ENCODE assay signal across 1 cellular context in genomic region chr7:24979470-24979862, GRCh38.
TF ChIP-seq lines count a peak whose summit lies in the region.

No MANE protein-coding gene starts in this region.

TF ChIP-seq in WTC11, 78 proteins besides CTCF, POLR2A, EP300 and RAD21 (continued from another document and continues in another):
- TF ChIP-seq, protein P1, sequence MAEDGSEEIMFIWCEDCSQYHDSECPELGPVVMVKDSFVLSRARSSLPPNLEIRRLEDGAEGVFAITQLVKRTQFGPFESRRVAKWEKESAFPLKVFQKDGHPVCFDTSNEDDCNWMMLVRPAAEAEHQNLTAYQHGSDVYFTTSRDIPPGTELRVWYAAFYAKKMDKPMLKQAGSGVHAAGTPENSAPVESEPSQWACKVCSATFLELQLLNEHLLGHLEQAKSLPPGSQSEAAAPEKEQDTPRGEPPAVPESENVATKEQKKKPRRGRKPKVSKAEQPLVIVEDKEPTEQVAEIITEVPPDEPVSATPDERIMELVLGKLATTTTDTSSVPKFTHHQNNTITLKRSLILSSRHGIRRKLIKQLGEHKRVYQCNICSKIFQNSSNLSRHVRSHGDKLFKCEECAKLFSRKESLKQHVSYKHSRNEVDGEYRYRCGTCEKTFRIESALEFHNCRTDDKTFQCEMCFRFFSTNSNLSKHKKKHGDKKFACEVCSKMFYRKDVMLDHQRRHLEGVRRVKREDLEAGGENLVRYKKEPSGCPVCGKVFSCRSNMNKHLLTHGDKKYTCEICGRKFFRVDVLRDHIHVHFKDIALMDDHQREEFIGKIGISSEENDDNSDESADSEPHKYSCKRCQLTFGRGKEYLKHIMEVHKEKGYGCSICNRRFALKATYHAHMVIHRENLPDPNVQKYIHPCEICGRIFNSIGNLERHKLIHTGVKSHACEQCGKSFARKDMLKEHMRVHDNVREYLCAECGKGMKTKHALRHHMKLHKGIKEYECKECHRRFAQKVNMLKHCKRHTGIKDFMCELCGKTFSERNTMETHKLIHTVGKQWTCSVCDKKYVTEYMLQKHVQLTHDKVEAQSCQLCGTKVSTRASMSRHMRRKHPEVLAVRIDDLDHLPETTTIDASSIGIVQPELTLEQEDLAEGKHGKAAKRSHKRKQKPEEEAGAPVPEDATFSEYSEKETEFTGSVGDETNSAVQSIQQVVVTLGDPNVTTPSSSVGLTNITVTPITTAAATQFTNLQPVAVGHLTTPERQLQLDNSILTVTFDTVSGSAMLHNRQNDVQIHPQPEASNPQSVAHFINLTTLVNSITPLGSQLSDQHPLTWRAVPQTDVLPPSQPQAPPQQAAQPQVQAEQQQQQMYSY (CRISPR knock-in tag; IDR thresholded peaks at IDR 0.05) = no peak
- TF ChIP-seq SMAD3 (CRISPR knock-in tag; IDR thresholded peaks at IDR 0.05; ENCODE audit: borderline replicate concordance) = no peak
- no peak for TF ChIP-seq ATF6 (CRISPR knock-in tag; IDR thresholded peaks at IDR 0.05)
- 0 out of 2 replicates have a peak, but pooled peaks have one; percentile 33 for TF ChIP-seq TEAD1 (CRISPR knock-in tag; IDR thresholded peaks at IDR 0.05)
- no peak for TF ChIP-seq FOXP4 (CRISPR knock-in tag; IDR thresholded peaks at IDR 0.05)
- TF ChIP-seq, protein P2, sequence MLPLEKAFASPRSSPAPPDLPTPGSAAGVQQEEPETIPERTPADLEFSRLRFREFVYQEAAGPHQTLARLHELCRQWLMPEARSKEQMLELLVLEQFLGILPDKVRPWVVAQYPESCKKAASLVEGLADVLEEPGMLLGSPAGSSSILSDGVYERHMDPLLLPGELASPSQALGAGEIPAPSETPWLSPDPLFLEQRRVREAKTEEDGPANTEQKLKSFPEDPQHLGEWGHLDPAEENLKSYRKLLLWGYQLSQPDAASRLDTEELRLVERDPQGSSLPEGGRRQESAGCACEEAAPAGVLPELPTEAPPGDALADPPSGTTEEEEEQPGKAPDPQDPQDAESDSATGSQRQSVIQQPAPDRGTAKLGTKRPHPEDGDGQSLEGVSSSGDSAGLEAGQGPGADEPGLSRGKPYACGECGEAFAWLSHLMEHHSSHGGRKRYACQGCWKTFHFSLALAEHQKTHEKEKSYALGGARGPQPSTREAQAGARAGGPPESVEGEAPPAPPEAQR (CRISPR knock-in tag; IDR thresholded peaks at IDR 0.05) = no peak
- 0 out of 2 replicates have a peak, but pooled peaks have one; percentile 28 for TF ChIP-seq KAT7 (CRISPR knock-in tag; IDR thresholded peaks at IDR 0.05; ENCODE audit: borderline replicate concordance)
- TF ChIP-seq, protein P3, sequence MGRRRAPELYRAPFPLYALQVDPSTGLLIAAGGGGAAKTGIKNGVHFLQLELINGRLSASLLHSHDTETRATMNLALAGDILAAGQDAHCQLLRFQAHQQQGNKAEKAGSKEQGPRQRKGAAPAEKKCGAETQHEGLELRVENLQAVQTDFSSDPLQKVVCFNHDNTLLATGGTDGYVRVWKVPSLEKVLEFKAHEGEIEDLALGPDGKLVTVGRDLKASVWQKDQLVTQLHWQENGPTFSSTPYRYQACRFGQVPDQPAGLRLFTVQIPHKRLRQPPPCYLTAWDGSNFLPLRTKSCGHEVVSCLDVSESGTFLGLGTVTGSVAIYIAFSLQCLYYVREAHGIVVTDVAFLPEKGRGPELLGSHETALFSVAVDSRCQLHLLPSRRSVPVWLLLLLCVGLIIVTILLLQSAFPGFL (CRISPR knock-in tag; IDR thresholded peaks at IDR 0.05; ENCODE audit: borderline replicate concordance) = no peak
- TF ChIP-seq NR3C1 (CRISPR knock-in tag; conservative IDR thresholded peaks at IDR 0.05; ENCODE audit: low read depth) = no peak
- no peak for TF ChIP-seq FOXK1 (CRISPR knock-in tag; IDR thresholded peaks at IDR 0.05)
- TF ChIP-seq USF2 (CRISPR knock-in tag; IDR thresholded peaks at IDR 0.05) = no peak
- TF ChIP-seq ATF3 (CRISPR knock-in tag; conservative IDR thresholded peaks at IDR 0.05) = no peak
- TF ChIP-seq IRF2 (CRISPR knock-in tag; IDR thresholded peaks at IDR 0.05; ENCODE audit: borderline replicate concordance, low read depth) = no peak
- TF ChIP-seq, protein P4, sequence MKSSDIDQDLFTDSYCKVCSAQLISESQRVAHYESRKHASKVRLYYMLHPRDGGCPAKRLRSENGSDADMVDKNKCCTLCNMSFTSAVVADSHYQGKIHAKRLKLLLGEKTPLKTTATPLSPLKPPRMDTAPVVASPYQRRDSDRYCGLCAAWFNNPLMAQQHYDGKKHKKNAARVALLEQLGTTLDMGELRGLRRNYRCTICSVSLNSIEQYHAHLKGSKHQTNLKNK (CRISPR knock-in tag; IDR thresholded peaks at IDR 0.05) = no peak
- no peak for TF ChIP-seq NFE2L1 (CRISPR knock-in tag; IDR thresholded peaks at IDR 0.05)
- no peak for TF ChIP-seq ZNF416 (CRISPR knock-in tag; IDR thresholded peaks at IDR 0.05)
- no peak for TF ChIP-seq CBFB (CRISPR knock-in tag; IDR thresholded peaks at IDR 0.05; ENCODE audit: low read depth)
- TF ChIP-seq, protein P5, sequence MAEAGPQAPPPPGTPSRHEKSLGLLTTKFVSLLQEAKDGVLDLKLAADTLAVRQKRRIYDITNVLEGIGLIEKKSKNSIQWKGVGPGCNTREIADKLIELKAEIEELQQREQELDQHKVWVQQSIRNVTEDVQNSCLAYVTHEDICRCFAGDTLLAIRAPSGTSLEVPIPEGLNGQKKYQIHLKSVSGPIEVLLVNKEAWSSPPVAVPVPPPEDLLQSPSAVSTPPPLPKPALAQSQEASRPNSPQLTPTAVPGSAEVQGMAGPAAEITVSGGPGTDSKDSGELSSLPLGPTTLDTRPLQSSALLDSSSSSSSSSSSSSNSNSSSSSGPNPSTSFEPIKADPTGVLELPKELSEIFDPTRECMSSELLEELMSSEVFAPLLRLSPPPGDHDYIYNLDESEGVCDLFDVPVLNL (CRISPR knock-in tag; IDR thresholded peaks at IDR 0.05; ENCODE audit: borderline replicate concordance, low read depth) = no peak
- TF ChIP-seq, protein P6, sequence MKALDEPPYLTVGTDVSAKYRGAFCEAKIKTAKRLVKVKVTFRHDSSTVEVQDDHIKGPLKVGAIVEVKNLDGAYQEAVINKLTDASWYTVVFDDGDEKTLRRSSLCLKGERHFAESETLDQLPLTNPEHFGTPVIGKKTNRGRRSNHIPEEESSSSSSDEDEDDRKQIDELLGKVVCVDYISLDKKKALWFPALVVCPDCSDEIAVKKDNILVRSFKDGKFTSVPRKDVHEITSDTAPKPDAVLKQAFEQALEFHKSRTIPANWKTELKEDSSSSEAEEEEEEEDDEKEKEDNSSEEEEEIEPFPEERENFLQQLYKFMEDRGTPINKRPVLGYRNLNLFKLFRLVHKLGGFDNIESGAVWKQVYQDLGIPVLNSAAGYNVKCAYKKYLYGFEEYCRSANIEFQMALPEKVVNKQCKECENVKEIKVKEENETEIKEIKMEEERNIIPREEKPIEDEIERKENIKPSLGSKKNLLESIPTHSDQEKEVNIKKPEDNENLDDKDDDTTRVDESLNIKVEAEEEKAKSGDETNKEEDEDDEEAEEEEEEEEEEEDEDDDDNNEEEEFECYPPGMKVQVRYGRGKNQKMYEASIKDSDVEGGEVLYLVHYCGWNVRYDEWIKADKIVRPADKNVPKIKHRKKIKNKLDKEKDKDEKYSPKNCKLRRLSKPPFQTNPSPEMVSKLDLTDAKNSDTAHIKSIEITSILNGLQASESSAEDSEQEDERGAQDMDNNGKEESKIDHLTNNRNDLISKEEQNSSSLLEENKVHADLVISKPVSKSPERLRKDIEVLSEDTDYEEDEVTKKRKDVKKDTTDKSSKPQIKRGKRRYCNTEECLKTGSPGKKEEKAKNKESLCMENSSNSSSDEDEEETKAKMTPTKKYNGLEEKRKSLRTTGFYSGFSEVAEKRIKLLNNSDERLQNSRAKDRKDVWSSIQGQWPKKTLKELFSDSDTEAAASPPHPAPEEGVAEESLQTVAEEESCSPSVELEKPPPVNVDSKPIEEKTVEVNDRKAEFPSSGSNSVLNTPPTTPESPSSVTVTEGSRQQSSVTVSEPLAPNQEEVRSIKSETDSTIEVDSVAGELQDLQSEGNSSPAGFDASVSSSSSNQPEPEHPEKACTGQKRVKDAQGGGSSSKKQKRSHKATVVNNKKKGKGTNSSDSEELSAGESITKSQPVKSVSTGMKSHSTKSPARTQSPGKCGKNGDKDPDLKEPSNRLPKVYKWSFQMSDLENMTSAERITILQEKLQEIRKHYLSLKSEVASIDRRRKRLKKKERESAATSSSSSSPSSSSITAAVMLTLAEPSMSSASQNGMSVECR (CRISPR knock-in tag; IDR thresholded peaks at IDR 0.05; ENCODE audit: borderline replicate concordance) = no peak
- TF ChIP-seq, protein P7, sequence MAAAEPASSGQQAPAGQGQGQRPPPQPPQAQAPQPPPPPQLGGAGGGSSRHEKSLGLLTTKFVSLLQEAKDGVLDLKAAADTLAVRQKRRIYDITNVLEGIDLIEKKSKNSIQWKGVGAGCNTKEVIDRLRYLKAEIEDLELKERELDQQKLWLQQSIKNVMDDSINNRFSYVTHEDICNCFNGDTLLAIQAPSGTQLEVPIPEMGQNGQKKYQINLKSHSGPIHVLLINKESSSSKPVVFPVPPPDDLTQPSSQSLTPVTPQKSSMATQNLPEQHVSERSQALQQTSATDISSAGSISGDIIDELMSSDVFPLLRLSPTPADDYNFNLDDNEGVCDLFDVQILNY (CRISPR knock-in tag; IDR thresholded peaks at IDR 0.05) = peak; percentile 42; the same call in 1 of the 2 replicates
- TF ChIP-seq RORB (CRISPR knock-in tag; IDR thresholded peaks at IDR 0.05) = no peak
- no peak for TF ChIP-seq ZNF532 (CRISPR knock-in tag; IDR thresholded peaks at IDR 0.05; ENCODE audit: borderline replicate concordance)
- no peak for TF ChIP-seq NR1H2 (CRISPR knock-in tag; IDR thresholded peaks at IDR 0.05)
- no peak for TF ChIP-seq ZBTB21 (CRISPR knock-in tag; IDR thresholded peaks at IDR 0.05; ENCODE audit: borderline replicate concordance)
